In the genomic region with DNA sequence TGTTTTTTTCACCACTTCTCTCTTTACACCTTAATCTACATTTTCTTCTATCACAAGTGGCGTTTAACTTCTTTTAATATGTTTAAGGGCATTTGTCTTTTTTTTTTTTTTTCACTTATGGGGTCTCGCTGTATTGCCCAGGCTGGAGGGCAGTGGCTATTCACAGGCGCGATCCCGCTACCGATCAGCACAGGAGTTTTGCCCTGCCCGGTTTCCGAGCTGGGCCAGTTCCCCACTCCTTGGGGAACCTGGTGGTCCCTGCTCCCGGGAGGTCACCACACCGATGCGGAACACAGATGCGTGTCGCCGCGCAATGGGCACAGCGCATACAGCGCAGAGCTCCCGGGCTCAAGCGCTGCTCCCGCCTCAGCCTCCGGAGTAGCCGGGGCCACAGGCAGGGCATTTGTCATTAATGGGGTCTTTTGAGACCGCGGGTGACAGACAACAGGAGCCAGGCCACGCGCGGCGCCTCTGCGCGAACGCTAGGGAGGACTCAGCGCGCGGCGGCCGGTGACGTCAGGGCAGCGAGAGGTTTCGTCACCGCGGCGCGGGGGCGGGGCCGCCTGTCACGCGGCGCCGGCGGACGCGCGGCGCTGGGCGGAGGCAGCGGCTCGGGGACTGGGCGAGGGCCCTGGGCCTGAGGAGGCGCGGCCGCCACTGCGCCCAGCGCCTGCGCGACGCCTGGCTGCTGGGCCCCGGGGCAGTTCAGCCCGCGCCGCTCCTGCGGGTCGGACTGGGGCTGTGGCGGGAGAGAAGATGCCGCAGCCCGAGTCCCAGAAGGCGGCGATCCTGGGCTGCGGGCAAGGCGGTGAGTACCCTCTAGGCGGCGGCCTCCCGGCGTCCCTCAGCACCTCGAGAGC, we compare ENCODE assay signal across 2 cellular contexts.
TF ChIP-seq lines count a peak whose summit lies in the region.

A gene (plus strand): TSS at position 598 of the 860 bp plus-strand sequence. CDS start 68,554 bp downstream, outside the sequence.

TF ChIP-seq in GM23338, 12 proteins besides CTCF, POLR2A, EP300 and RAD21 (continued from another document):
- TF ChIP-seq, protein P1, sequence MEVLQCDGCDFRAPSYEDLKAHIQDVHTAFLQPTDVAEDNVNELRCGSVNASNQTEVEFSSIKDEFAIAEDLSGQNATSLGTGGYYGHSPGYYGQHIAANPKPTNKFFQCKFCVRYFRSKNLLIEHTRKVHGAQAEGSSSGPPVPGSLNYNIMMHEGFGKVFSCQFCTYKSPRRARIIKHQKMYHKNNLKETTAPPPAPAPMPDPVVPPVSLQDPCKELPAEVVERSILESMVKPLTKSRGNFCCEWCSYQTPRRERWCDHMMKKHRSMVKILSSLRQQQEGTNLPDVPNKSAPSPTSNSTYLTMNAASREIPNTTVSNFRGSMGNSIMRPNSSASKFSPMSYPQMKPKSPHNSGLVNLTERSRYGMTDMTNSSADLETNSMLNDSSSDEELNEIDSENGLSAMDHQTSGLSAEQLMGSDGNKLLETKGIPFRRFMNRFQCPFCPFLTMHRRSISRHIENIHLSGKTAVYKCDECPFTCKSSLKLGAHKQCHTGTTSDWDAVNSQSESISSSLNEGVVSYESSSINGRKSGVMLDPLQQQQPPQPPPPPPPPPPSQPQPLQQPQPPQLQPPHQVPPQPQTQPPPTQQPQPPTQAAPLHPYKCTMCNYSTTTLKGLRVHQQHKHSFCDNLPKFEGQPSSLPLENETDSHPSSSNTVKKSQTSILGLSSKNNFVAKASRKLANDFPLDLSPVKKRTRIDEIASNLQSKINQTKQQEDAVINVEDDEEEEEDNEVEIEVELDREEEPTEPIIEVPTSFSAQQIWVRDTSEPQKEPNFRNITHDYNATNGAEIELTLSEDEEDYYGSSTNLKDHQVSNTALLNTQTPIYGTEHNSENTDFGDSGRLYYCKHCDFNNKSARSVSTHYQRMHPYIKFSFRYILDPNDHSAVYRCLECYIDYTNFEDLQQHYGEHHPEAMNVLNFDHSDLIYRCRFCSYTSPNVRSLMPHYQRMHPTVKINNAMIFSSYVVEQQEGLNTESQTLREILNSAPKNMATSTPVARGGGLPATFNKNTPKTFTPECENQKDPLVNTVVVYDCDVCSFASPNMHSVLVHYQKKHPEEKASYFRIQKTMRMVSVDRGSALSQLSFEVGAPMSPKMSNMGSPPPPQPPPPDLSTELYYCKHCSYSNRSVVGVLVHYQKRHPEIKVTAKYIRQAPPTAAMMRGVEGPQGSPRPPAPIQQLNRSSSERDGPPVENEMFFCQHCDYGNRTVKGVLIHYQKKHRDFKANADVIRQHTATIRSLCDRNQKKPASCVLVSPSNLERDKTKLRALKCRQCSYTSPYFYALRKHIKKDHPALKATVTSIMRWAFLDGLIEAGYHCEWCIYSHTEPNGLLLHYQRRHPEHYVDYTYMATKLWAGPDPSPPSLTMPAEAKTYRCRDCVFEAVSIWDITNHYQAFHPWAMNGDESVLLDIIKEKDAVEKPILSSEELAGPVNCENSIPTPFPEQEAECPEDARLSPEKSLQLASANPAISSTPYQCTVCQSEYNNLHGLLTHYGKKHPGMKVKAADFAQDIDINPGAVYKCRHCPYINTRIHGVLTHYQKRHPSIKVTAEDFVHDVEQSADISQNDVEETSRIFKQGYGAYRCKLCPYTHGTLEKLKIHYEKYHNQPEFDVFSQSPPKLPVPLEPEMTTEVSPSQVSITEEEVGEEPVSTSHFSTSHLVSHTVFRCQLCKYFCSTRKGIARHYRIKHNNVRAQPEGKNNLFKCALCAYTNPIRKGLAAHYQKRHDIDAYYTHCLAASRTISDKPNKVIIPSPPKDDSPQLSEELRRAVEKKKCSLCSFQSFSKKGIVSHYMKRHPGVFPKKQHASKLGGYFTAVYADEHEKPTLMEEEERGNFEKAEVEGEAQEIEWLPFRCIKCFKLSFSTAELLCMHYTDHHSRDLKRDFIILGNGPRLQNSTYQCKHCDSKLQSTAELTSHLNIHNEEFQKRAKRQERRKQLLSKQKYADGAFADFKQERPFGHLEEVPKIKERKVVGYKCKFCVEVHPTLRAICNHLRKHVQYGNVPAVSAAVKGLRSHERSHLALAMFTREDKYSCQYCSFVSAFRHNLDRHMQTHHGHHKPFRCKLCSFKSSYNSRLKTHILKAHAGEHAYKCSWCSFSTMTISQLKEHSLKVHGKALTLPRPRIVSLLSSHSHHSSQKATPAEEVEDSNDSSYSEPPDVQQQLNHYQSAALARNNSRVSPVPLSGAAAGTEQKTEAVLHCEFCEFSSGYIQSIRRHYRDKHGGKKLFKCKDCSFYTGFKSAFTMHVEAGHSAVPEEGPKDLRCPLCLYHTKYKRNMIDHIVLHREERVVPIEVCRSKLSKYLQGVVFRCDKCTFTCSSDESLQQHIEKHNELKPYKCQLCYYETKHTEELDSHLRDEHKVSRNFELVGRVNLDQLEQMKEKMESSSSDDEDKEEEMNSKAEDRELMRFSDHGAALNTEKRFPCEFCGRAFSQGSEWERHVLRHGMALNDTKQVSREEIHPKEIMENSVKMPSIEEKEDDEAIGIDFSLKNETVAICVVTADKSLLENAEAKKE (CRISPR knock-in tag; IDR thresholded peaks at IDR 0.05), result no peak
- TF ChIP-seq STAT1 (IDR thresholded peaks at IDR 0.05; ENCODE audit: unreplicated experiment) (no peak), CREB1 (CRISPR knock-in tag; IDR thresholded peaks at IDR 0.05; ENCODE audit: low read depth) (peak; percentile 94)

TF ChIP-seq in SK-N-SH treated with all-trans-retinoic acid at 6 μM for 48 hours, 23 proteins besides CTCF, POLR2A, EP300 and RAD21 (continued from another document):
- TF ChIP-seq, protein P2, sequence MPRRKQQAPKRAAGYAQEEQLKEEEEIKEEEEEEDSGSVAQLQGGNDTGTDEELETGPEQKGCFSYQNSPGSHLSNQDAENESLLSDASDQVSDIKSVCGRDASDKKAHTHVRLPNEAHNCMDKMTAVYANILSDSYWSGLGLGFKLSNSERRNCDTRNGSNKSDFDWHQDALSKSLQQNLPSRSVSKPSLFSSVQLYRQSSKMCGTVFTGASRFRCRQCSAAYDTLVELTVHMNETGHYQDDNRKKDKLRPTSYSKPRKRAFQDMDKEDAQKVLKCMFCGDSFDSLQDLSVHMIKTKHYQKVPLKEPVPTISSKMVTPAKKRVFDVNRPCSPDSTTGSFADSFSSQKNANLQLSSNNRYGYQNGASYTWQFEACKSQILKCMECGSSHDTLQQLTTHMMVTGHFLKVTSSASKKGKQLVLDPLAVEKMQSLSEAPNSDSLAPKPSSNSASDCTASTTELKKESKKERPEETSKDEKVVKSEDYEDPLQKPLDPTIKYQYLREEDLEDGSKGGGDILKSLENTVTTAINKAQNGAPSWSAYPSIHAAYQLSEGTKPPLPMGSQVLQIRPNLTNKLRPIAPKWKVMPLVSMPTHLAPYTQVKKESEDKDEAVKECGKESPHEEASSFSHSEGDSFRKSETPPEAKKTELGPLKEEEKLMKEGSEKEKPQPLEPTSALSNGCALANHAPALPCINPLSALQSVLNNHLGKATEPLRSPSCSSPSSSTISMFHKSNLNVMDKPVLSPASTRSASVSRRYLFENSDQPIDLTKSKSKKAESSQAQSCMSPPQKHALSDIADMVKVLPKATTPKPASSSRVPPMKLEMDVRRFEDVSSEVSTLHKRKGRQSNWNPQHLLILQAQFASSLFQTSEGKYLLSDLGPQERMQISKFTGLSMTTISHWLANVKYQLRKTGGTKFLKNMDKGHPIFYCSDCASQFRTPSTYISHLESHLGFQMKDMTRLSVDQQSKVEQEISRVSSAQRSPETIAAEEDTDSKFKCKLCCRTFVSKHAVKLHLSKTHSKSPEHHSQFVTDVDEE (CRISPR knock-in tag; IDR thresholded peaks at IDR 0.05), result no peak
- TF ChIP-seq ESRRG (CRISPR knock-in tag; IDR thresholded peaks at IDR 0.05), result no peak
- no peak for TF ChIP-seq RARB (CRISPR knock-in tag; IDR thresholded peaks at IDR 0.05)
